Comparison of ENCODE assay signal across 18 cellular contexts in genomic region chr3:64837126-64837738, GRCh38.
DNase-seq lines count a peak whose midpoint lies in the region; ATAC-seq and TF ChIP-seq lines count a peak whose summit lies in the region.
"Had no signal": no experiment of that assay in that cellular context is flagged by ENCODE, and none has a peak within 500 bp of the region (broad histone marks: within the 10 kb centered on the region; RNA-seq: fewer than 3 reads in every experiment).

No MANE protein-coding gene starts in this region.

- H3K36me3 ChIP-seq in GM23338 (ENCODE audit: insufficient read depth) = no peaks in the 10 kb centered on the region
- peaks cover 0 to 3% of the 10 kb centered on the region in 2 donors for H3K36me3 ChIP-seq in vagina
- H3K36me3 ChIP-seq: HAP-1 had no signal

- H2AFZ ChIP-seq in GM23338 = peak overlapping the region; percentile 36; the same call in 1 of the 2 replicates

- intact Hi-C loops in sciatic nerve (cut with DNase I) (no loop called here), vagina (cut with DNase I) (no loop called here), posterior cingulate gyrus (cut with DNase I) (no loop called here)

- DNase-seq in GM23338 (ENCODE audit: low spot score) (no peak), midbrain (lab: John Stamatoyannopoulos, UW) (peak; percentile 34), sciatic nerve (ENCODE audit: low spot score) (no peak), ACHN (no peak), vagina (ENCODE audit: extremely low spot score in 2 of 2) (no peak), NCI-H146 treated with DMSO at 0.1 percent for 48 hours (lab: John Stamatoyannopoulos, UW; ENCODE audit: unreplicated experiment) (no peak), posterior cingulate gyrus (no peak)
- DNase-seq: 8988T, COR-L47, DMS153, EL, MM.1S, NCI-H1105, NCI-H187 treated with DMSO at 0.1 percent for 48 hours, NCI-H2171 had no signal

- TF ChIP-seq CTCF in GM23338 (conservative IDR thresholded peaks at IDR 0.05; ENCODE audit: low read depth in 2 of 2) (no peak), vagina (IDR thresholded peaks at IDR 0.05) (no peak)

- no peaks in the 10 kb centered on the region for H3K36me3 Mint-ChIP-seq in GM23338 (ENCODE audit: low read depth)

- H3K4me3 ChIP-seq in GM23338 (no peak overlapping the region), vagina (no peak overlapping the region)
- H3K4me3 ChIP-seq: HAP-1 had no signal

- H3K79me2 ChIP-seq in GM23338 (replicated peaks; ENCODE audit: insufficient read depth) = no peaks in the 10 kb centered on the region

- no peaks in the 10 kb centered on the region for H3K9me3 Mint-ChIP-seq in GM23338

- TF ChIP-seq POLR2A in vagina (IDR thresholded peaks at IDR 0.05) = no peak

- peaks cover 12% of the 10 kb centered on the region for H3K4me1 Mint-ChIP-seq in GM23338

- no peak overlapping the region for H3K27ac ChIP-seq in GM23338 (ENCODE audit: low read depth)
- no peak overlapping the region for H3K27ac ChIP-seq in vagina
- H3K27ac ChIP-seq: C4-2B had no signal

- H3K4me1 ChIP-seq in GM23338 (ENCODE audit: insufficient read depth) = no peaks in the 10 kb centered on the region
- peaks cover 24% of the 10 kb centered on the region for H3K4me1 ChIP-seq in vagina

- H3K27ac Mint-ChIP-seq in GM23338 = no peak overlapping the region

- no peak overlapping the region for H3K4me2 ChIP-seq in GM23338

- no peaks in the 10 kb centered on the region for H4K20me1 ChIP-seq in GM23338 (replicated peaks; ENCODE audit: insufficient read depth)

- H3K9me2 ChIP-seq in GM23338 (ENCODE audit: insufficient read depth) = 0 out of 2 replicates have a peak, but pooled peaks cover 4% of the 10 kb centered on the region

- ATAC-seq in GM23338 (no peak), esophagus mucosa (peak; percentile 47), sciatic nerve (peak; percentile 72)

- no peaks in the 10 kb centered on the region for H3F3A ChIP-seq in GM23338 (replicated peaks; ENCODE audit: low read depth)

- H3K27me3 ChIP-seq in GM23338 (ENCODE audit: insufficient read depth) = no peaks in the 10 kb centered on the region
- H3K27me3 ChIP-seq in vagina = no peaks in the 10 kb centered on the region

- in situ Hi-C loops in ACHN (cut with HindIII; ENCODE audit: low pct_ligation_motif_present, low pct_unique_long_range_greater_than_20kb, low sequenced_read_pairs) = no loop called here

- no peaks in the 10 kb centered on the region for H3K27me3 Mint-ChIP-seq in GM23338 (ENCODE audit: insufficient read depth, low read depth, poor library complexity)

- H3K9me3 ChIP-seq in vagina = no peaks in the 10 kb centered on the region
- H3K9me3 ChIP-seq: HAP-1 had no signal

- H3K4me3 Mint-ChIP-seq in GM23338 = no peak overlapping the region

TF ChIP-seq in GM23338, 12 proteins besides CTCF, POLR2A, EP300 and RAD21 (continues in another document):
- no peak for TF ChIP-seq ZNF331 (CRISPR knock-in tag; IDR thresholded peaks at IDR 0.05; ENCODE audit: low read depth)
- no peak for TF ChIP-seq POLR2AphosphoS5 (IDR thresholded peaks at IDR 0.05; ENCODE audit: low read depth)
- TF ChIP-seq STAT1 (IDR thresholded peaks at IDR 0.05; ENCODE audit: unreplicated experiment) = no peak
- TF ChIP-seq, protein P1, sequence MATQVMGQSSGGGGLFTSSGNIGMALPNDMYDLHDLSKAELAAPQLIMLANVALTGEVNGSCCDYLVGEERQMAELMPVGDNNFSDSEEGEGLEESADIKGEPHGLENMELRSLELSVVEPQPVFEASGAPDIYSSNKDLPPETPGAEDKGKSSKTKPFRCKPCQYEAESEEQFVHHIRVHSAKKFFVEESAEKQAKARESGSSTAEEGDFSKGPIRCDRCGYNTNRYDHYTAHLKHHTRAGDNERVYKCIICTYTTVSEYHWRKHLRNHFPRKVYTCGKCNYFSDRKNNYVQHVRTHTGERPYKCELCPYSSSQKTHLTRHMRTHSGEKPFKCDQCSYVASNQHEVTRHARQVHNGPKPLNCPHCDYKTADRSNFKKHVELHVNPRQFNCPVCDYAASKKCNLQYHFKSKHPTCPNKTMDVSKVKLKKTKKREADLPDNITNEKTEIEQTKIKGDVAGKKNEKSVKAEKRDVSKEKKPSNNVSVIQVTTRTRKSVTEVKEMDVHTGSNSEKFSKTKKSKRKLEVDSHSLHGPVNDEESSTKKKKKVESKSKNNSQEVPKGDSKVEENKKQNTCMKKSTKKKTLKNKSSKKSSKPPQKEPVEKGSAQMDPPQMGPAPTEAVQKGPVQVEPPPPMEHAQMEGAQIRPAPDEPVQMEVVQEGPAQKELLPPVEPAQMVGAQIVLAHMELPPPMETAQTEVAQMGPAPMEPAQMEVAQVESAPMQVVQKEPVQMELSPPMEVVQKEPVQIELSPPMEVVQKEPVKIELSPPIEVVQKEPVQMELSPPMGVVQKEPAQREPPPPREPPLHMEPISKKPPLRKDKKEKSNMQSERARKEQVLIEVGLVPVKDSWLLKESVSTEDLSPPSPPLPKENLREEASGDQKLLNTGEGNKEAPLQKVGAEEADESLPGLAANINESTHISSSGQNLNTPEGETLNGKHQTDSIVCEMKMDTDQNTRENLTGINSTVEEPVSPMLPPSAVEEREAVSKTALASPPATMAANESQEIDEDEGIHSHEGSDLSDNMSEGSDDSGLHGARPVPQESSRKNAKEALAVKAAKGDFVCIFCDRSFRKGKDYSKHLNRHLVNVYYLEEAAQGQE (IDR thresholded peaks at IDR 0.05; ENCODE audit: unreplicated experiment) = no peak
- no peak for TF ChIP-seq EZH2phosphoT487 (IDR thresholded peaks at IDR 0.05; ENCODE audit: unreplicated experiment)
- no peak for TF ChIP-seq ZNF114 (CRISPR knock-in tag; IDR thresholded peaks at IDR 0.05)
- no peak for TF ChIP-seq CREB1 (CRISPR knock-in tag; IDR thresholded peaks at IDR 0.05; ENCODE audit: low read depth)
- TF ChIP-seq, protein P2, sequence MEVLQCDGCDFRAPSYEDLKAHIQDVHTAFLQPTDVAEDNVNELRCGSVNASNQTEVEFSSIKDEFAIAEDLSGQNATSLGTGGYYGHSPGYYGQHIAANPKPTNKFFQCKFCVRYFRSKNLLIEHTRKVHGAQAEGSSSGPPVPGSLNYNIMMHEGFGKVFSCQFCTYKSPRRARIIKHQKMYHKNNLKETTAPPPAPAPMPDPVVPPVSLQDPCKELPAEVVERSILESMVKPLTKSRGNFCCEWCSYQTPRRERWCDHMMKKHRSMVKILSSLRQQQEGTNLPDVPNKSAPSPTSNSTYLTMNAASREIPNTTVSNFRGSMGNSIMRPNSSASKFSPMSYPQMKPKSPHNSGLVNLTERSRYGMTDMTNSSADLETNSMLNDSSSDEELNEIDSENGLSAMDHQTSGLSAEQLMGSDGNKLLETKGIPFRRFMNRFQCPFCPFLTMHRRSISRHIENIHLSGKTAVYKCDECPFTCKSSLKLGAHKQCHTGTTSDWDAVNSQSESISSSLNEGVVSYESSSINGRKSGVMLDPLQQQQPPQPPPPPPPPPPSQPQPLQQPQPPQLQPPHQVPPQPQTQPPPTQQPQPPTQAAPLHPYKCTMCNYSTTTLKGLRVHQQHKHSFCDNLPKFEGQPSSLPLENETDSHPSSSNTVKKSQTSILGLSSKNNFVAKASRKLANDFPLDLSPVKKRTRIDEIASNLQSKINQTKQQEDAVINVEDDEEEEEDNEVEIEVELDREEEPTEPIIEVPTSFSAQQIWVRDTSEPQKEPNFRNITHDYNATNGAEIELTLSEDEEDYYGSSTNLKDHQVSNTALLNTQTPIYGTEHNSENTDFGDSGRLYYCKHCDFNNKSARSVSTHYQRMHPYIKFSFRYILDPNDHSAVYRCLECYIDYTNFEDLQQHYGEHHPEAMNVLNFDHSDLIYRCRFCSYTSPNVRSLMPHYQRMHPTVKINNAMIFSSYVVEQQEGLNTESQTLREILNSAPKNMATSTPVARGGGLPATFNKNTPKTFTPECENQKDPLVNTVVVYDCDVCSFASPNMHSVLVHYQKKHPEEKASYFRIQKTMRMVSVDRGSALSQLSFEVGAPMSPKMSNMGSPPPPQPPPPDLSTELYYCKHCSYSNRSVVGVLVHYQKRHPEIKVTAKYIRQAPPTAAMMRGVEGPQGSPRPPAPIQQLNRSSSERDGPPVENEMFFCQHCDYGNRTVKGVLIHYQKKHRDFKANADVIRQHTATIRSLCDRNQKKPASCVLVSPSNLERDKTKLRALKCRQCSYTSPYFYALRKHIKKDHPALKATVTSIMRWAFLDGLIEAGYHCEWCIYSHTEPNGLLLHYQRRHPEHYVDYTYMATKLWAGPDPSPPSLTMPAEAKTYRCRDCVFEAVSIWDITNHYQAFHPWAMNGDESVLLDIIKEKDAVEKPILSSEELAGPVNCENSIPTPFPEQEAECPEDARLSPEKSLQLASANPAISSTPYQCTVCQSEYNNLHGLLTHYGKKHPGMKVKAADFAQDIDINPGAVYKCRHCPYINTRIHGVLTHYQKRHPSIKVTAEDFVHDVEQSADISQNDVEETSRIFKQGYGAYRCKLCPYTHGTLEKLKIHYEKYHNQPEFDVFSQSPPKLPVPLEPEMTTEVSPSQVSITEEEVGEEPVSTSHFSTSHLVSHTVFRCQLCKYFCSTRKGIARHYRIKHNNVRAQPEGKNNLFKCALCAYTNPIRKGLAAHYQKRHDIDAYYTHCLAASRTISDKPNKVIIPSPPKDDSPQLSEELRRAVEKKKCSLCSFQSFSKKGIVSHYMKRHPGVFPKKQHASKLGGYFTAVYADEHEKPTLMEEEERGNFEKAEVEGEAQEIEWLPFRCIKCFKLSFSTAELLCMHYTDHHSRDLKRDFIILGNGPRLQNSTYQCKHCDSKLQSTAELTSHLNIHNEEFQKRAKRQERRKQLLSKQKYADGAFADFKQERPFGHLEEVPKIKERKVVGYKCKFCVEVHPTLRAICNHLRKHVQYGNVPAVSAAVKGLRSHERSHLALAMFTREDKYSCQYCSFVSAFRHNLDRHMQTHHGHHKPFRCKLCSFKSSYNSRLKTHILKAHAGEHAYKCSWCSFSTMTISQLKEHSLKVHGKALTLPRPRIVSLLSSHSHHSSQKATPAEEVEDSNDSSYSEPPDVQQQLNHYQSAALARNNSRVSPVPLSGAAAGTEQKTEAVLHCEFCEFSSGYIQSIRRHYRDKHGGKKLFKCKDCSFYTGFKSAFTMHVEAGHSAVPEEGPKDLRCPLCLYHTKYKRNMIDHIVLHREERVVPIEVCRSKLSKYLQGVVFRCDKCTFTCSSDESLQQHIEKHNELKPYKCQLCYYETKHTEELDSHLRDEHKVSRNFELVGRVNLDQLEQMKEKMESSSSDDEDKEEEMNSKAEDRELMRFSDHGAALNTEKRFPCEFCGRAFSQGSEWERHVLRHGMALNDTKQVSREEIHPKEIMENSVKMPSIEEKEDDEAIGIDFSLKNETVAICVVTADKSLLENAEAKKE (CRISPR knock-in tag; IDR thresholded peaks at IDR 0.05) = no peak
- no peak for TF ChIP-seq JUNB (IDR thresholded peaks at IDR 0.05; ENCODE audit: unreplicated experiment)
- no peak for TF ChIP-seq EZH2 (IDR thresholded peaks at IDR 0.05; ENCODE audit: low read depth, unreplicated experiment)
- no peak for TF ChIP-seq NANOG (IDR thresholded peaks at IDR 0.05; ENCODE audit: borderline replicate concordance)
